21 cellular contexts compared by ENCODE assay signal in the genomic region with DNA sequence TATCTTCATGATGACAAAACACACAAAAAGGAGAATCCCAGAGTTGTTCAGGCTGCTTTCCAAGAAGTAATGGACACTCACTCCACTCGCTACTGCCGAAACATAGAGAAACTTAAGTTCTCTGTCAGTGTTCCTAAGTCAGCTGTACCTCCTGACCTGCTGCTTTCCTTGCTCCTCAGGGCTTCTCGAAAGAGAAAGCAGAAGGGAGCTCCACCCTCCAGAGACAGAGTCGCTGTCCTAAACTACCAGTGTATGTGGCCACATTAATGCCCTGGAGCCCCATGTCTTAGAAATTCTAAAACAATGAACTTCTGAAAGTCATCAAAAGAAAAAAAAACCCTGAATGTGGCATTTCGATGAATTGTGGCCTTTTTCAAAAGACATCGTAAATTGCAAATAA.
"Had no signal": no experiment of that assay in that cellular context is flagged by ENCODE, and none has a peak within 500 bp of the region (broad histone marks: within the 10 kb centered on the region; RNA-seq: fewer than 3 reads in every experiment).

No MANE protein-coding gene starts in this region.

- H3K4me1 Mint-ChIP-seq: naive B cell; stimulated activated memory B cell treated with anti-CD40 and anti-IgM and Interleukin-4, amounts not matched to agents 10 μg/mL and 1 μg/mL and 100 μg/mL, for 72 hours had no signal

- ATAC-seq: foreskin keratinocyte; left colon; left ventricle myocardium superior; sciatic nerve; stimulated activated memory B cell treated with anti-CD40 and anti-IgM and Interleukin-4, amounts not matched to agents 10 μg/mL and 1 μg/mL and 100 μg/mL, for 72 hours had no signal

- H3K4me3 ChIP-seq: esophagus squamous epithelium, lung, spleen, tibial artery, upper lobe of left lung, uterus had no signal

- H3K27me3 Mint-ChIP-seq: naive B cell; stimulated activated memory B cell treated with anti-CD40 and anti-IgM and Interleukin-4, amounts not matched to agents 10 μg/mL and 1 μg/mL and 100 μg/mL, for 72 hours; stimulated activated naive CD8-positive, alpha-beta T cell treated with anti-CD3 and anti-CD28 coated beads, Interleukin-15, Interleukin-2, amounts not matched to agents 100 ng/mL and 50 ng/mL, for 24 hours had no signal

- H3K4me3 Mint-ChIP-seq: naive B cell; nephron; stimulated activated memory B cell treated with anti-CD40 and anti-IgM and Interleukin-4, amounts not matched to agents 10 μg/mL and 1 μg/mL and 100 μg/mL, for 72 hours; stimulated activated naive CD8-positive, alpha-beta T cell treated with anti-CD3 and anti-CD28 coated beads, Interleukin-15, Interleukin-2, amounts not matched to agents 100 ng/mL and 50 ng/mL, for 24 hours had no signal

- H3K27ac Mint-ChIP-seq: naive B cell; nephron; stimulated activated memory B cell treated with anti-CD40 and anti-IgM and Interleukin-4, amounts not matched to agents 10 μg/mL and 1 μg/mL and 100 μg/mL, for 72 hours; stimulated activated naive CD8-positive, alpha-beta T cell treated with anti-CD3 and anti-CD28 coated beads, Interleukin-15, Interleukin-2, amounts not matched to agents 100 ng/mL and 50 ng/mL, for 24 hours had no signal

- H3K36me3 ChIP-seq: esophagus squamous epithelium, spleen, tibial artery, upper lobe of left lung, uterus had no signal

- H3K36me3 Mint-ChIP-seq: naive B cell; stimulated activated memory B cell treated with anti-CD40 and anti-IgM and Interleukin-4, amounts not matched to agents 10 μg/mL and 1 μg/mL and 100 μg/mL, for 72 hours had no signal

- H3K9me3 ChIP-seq: esophagus squamous epithelium, tibial artery, upper lobe of left lung, uterus had no signal

- H3K9me3 Mint-ChIP-seq: nephron; stimulated activated memory B cell treated with anti-CD40 and anti-IgM and Interleukin-4, amounts not matched to agents 10 μg/mL and 1 μg/mL and 100 μg/mL, for 72 hours had no signal

- DNase-seq: dermis blood vessel endothelial cell; esophagus squamous epithelium; foreskin keratinocyte; head of caudate nucleus; hippocampal formation; left colon; left ventricle myocardium superior; mesendoderm; naive B cell; spleen; stimulated activated CD4-positive, alpha-beta T cell treated with anti-CD3 and anti-CD28 coated beads, Interleukin-15, amount 100 ng/mL, for 24 hours; stimulated activated CD4-positive, alpha-beta T cell treated with anti-CD3 and anti-CD28 coated beads, Interleukin-1b, Interleukin-23, amount 100 ng/mL, for 48 hours; stimulated activated CD4-positive, alpha-beta T cell treated with anti-CD3 and anti-CD28 coated beads, Interleukin-4, amount 100 ng/mL, for 24 hours; tibial artery; upper lobe of left lung; uterus had no signal

- H3K27ac ChIP-seq: esophagus squamous epithelium, foreskin keratinocyte, spleen, tibial artery, upper lobe of left lung, uterus had no signal

- H3K27me3 ChIP-seq: esophagus squamous epithelium, foreskin keratinocyte, spleen, tibial artery, upper lobe of left lung, uterus had no signal

- H3K4me1 ChIP-seq: esophagus squamous epithelium, foreskin keratinocyte, spleen, tibial artery, upper lobe of left lung, uterus had no signal
